ENCODE assay signal across 1 cellular context in genomic region chr20:36969478-36970186, GRCh38.
TF ChIP-seq lines count a peak whose summit lies in the region.

No MANE protein-coding gene starts in this region.

TF ChIP-seq in HepG2, 621 proteins besides CTCF, POLR2A, EP300 and RAD21 (continued from another document and continues in another):
- TF ChIP-seq, protein P1, sequence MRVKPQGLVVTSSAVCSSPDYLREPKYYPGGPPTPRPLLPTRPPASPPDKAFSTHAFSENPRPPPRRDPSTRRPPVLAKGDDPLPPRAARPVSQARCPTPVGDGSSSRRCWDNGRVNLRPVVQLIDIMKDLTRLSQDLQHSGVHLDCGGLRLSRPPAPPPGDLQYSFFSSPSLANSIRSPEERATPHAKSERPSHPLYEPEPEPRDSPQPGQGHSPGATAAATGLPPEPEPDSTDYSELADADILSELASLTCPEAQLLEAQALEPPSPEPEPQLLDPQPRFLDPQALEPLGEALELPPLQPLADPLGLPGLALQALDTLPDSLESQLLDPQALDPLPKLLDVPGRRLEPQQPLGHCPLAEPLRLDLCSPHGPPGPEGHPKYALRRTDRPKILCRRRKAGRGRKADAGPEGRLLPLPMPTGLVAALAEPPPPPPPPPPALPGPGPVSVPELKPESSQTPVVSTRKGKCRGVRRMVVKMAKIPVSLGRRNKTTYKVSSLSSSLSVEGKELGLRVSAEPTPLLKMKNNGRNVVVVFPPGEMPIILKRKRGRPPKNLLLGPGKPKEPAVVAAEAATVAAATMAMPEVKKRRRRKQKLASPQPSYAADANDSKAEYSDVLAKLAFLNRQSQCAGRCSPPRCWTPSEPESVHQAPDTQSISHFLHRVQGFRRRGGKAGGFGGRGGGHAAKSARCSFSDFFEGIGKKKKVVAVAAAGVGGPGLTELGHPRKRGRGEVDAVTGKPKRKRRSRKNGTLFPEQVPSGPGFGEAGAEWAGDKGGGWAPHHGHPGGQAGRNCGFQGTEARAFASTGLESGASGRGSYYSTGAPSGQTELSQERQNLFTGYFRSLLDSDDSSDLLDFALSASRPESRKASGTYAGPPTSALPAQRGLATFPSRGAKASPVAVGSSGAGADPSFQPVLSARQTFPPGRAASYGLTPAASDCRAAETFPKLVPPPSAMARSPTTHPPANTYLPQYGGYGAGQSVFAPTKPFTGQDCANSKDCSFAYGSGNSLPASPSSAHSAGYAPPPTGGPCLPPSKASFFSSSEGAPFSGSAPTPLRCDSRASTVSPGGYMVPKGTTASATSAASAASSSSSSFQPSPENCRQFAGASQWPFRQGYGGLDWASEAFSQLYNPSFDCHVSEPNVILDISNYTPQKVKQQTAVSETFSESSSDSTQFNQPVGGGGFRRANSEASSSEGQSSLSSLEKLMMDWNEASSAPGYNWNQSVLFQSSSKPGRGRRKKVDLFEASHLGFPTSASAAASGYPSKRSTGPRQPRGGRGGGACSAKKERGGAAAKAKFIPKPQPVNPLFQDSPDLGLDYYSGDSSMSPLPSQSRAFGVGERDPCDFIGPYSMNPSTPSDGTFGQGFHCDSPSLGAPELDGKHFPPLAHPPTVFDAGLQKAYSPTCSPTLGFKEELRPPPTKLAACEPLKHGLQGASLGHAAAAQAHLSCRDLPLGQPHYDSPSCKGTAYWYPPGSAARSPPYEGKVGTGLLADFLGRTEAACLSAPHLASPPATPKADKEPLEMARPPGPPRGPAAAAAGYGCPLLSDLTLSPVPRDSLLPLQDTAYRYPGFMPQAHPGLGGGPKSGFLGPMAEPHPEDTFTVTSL (CRISPR knock-in tag; IDR thresholded peaks at IDR 0.05; ENCODE audit: borderline replicate concordance), result no peak
- no peak for TF ChIP-seq ZMAT3 (CRISPR knock-in tag; conservative IDR thresholded peaks at IDR 0.05)
- TF ChIP-seq ZNF292 (CRISPR knock-in tag; IDR thresholded peaks at IDR 0.05; ENCODE audit: borderline replicate concordance, low read depth), result peak; percentile 83; the same call in 1 of the 2 replicates
- peak; percentile 85 for TF ChIP-seq NR2F6 (IDR thresholded peaks at IDR 0.05)
- TF ChIP-seq NR2F6 (CRISPR knock-in tag; IDR thresholded peaks at IDR 0.05), result peak; percentile 77
- no peak for TF ChIP-seq KDM5A (IDR thresholded peaks at IDR 0.05; ENCODE audit: borderline replicate concordance, low read length)
- no peak for TF ChIP-seq ZNF337 (CRISPR knock-in tag; IDR thresholded peaks at IDR 0.05; ENCODE audit: borderline replicate concordance, low read depth)
- TF ChIP-seq RBAK (CRISPR knock-in tag; IDR thresholded peaks at IDR 0.05), result peak; percentile 55; the same call in 1 of the 2 replicates
- TF ChIP-seq ZNF44 (CRISPR knock-in tag; IDR thresholded peaks at IDR 0.05), result no peak
- no peak for TF ChIP-seq ZNF780A (CRISPR knock-in tag; IDR thresholded peaks at IDR 0.05)
- TF ChIP-seq SRY (CRISPR knock-in tag; IDR thresholded peaks at IDR 0.05), result no peak
- TF ChIP-seq ZNF205 (CRISPR knock-in tag; IDR thresholded peaks at IDR 0.05), result peak; percentile 11; the same call in 1 of the 2 replicates
- TF ChIP-seq, protein P2, sequence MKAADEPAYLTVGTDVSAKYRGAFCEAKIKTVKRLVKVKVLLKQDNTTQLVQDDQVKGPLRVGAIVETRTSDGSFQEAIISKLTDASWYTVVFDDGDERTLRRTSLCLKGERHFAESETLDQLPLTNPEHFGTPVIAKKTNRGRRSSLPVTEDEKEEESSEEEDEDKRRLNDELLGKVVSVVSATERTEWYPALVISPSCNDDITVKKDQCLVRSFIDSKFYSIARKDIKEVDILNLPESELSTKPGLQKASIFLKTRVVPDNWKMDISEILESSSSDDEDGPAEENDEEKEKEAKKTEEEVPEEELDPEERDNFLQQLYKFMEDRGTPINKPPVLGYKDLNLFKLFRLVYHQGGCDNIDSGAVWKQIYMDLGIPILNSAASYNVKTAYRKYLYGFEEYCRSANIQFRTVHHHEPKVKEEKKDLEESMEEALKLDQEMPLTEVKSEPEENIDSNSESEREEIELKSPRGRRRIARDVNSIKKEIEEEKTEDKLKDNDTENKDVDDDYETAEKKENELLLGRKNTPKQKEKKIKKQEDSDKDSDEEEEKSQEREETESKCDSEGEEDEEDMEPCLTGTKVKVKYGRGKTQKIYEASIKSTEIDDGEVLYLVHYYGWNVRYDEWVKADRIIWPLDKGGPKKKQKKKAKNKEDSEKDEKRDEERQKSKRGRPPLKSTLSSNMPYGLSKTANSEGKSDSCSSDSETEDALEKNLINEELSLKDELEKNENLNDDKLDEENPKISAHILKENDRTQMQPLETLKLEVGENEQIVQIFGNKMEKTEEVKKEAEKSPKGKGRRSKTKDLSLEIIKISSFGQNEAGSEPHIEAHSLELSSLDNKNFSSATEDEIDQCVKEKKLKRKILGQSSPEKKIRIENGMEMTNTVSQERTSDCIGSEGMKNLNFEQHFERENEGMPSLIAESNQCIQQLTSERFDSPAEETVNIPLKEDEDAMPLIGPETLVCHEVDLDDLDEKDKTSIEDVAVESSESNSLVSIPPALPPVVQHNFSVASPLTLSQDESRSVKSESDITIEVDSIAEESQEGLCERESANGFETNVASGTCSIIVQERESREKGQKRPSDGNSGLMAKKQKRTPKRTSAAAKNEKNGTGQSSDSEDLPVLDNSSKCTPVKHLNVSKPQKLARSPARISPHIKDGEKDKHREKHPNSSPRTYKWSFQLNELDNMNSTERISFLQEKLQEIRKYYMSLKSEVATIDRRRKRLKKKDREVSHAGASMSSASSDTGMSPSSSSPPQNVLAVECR (CRISPR knock-in tag; IDR thresholded peaks at IDR 0.05; ENCODE audit: borderline replicate concordance), result peak; percentile 32; the same call in 1 of the 2 replicates
- TF ChIP-seq ZHX1 (CRISPR knock-in tag; IDR thresholded peaks at IDR 0.05; ENCODE audit: low read depth), result no peak
- TF ChIP-seq FOXO4 (CRISPR knock-in tag; conservative IDR thresholded peaks at IDR 0.05), result 0 out of 2 replicates have a peak, but pooled peaks have one; percentile 81
- TF ChIP-seq BCL6 (CRISPR knock-in tag; IDR thresholded peaks at IDR 0.05), result peak; percentile 16; the same call in 1 of the 2 replicates
- no peak for TF ChIP-seq ZNF460 (CRISPR knock-in tag; IDR thresholded peaks at IDR 0.05; ENCODE audit: borderline replicate concordance)
- TF ChIP-seq, protein P3, sequence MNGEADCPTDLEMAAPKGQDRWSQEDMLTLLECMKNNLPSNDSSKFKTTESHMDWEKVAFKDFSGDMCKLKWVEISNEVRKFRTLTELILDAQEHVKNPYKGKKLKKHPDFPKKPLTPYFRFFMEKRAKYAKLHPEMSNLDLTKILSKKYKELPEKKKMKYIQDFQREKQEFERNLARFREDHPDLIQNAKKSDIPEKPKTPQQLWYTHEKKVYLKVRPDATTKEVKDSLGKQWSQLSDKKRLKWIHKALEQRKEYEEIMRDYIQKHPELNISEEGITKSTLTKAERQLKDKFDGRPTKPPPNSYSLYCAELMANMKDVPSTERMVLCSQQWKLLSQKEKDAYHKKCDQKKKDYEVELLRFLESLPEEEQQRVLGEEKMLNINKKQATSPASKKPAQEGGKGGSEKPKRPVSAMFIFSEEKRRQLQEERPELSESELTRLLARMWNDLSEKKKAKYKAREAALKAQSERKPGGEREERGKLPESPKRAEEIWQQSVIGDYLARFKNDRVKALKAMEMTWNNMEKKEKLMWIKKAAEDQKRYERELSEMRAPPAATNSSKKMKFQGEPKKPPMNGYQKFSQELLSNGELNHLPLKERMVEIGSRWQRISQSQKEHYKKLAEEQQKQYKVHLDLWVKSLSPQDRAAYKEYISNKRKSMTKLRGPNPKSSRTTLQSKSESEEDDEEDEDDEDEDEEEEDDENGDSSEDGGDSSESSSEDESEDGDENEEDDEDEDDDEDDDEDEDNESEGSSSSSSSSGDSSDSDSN (CRISPR knock-in tag; IDR thresholded peaks at IDR 0.05), result 0 out of 2 replicates have a peak, but pooled peaks have one; percentile 16
- TF ChIP-seq MAFG (CRISPR knock-in tag; IDR thresholded peaks at IDR 0.05), result no peak
- TF ChIP-seq ZNF354B (CRISPR knock-in tag; IDR thresholded peaks at IDR 0.05), result no peak
- no peak for TF ChIP-seq ZSCAN5A (CRISPR knock-in tag; IDR thresholded peaks at IDR 0.05; ENCODE audit: borderline replicate concordance)
- no peak for TF ChIP-seq XBP1 (CRISPR knock-in tag; IDR thresholded peaks at IDR 0.05)
- TF ChIP-seq SAFB2 (CRISPR knock-in tag; IDR thresholded peaks at IDR 0.05; ENCODE audit: borderline replicate concordance, low read depth), result no peak
- TF ChIP-seq KLF11 (CRISPR knock-in tag; IDR thresholded peaks at IDR 0.05), result no peak
- TF ChIP-seq MNT (IDR thresholded peaks at IDR 0.05), result no peak
- no peak for TF ChIP-seq GTF2F1 (IDR thresholded peaks at IDR 0.05; ENCODE audit: low read length)
- TF ChIP-seq IRF2 (CRISPR knock-in tag; IDR thresholded peaks at IDR 0.05), result 0 out of 2 replicates have a peak, but pooled peaks have one; percentile 16
- TF ChIP-seq PHF8 (CRISPR knock-in tag; IDR thresholded peaks at IDR 0.05), result peak; percentile 35; the same call in 1 of the 2 replicates
- no peak for TF ChIP-seq STAT6 (CRISPR knock-in tag; IDR thresholded peaks at IDR 0.05; ENCODE audit: borderline replicate concordance)
- no peak for TF ChIP-seq ZNF484 (CRISPR knock-in tag; IDR thresholded peaks at IDR 0.05; ENCODE audit: borderline replicate concordance, low read depth)
- no peak for TF ChIP-seq ZNF296 (CRISPR knock-in tag; conservative IDR thresholded peaks at IDR 0.05)
- peak; percentile 55; the same call in 1 of the 2 replicates for TF ChIP-seq BCL3 (CRISPR knock-in tag; IDR thresholded peaks at IDR 0.05)
